In the genomic region with DNA sequence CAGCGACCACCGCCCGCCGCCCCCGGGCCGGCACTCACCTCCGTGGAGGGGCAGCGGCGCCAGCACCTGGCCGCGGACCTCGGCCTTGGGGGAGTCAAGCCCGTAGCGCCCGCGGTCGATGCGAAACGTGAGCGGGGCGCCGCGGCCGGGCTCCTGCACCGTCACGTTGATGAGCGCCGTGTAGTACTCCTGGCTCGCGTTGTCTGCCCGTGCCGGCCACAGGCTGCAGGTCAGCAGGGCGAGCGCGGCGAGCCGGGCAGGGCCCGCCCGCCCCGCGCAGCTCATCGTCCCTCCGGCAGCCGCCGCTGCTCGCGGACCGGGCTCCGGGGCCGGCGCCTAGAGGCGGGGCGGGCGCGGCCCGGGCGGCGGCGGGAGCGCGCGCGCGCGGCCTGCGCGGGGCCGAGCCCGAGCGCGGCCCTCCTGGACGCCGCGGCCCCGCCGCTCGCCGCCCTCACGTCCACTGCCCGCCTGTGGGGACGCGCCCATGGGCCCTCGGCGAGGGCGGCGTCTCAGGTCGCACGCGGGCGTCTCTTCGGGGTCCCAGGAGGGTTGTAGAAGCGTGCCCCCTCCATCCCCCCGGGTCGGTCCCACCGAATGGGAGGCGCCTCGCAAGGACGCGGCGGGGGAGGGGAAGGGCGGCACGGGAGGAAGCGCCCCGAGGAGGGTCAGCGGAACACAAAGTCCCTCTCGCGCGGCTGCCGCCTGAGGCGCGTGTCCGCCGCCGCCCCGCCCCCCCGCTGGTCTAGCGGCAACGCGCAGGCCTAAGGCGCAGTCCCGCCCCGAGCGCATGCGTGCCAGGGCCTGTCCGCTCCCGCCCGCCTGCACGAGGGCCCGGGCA, we compare ENCODE assay signal across 8 cellular contexts. TPM values are rescaled to one million over a fixed set of nuclear protein-coding genes. Genes with fewer than 3 reads are reported as not detected.
DNase-seq lines count a peak whose midpoint lies in the region; ATAC-seq and TF ChIP-seq lines count a peak whose summit lies in the region.

A gene with protein sequence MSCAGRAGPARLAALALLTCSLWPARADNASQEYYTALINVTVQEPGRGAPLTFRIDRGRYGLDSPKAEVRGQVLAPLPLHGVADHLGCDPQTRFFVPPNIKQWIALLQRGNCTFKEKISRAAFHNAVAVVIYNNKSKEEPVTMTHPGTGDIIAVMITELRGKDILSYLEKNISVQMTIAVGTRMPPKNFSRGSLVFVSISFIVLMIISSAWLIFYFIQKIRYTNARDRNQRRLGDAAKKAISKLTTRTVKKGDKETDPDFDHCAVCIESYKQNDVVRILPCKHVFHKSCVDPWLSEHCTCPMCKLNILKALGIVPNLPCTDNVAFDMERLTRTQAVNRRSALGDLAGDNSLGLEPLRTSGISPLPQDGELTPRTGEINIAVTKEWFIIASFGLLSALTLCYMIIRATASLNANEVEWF (minus strand): TSS at position 342 of the 838 bp plus-strand sequence. CDS start 57 bp downstream, at position 285.

- H4K20me1 ChIP-seq in neural cell (ENCODE audit: insufficient read depth): peaks cover 11% of the 10 kb centered on the region

- H3K9me2 ChIP-seq in neural cell (ENCODE audit: insufficient read depth, low read length): no peaks in the 10 kb centered on the region

- peak; percentile 43 for TF ChIP-seq RAD21 in neural cell (conservative IDR thresholded peaks at IDR 0.05)

- peak within 1 kb of the TSS; percentile 97 for H3K9ac ChIP-seq in neural cell (ENCODE audit: low read length)

- in situ Hi-C loops in KBM-7 (cut with MboI; ENCODE audit: low pct_unique_long_range_greater_than_20kb, low sequenced_read_pairs) (no loop called here), SK-MEL-5 (cut with HindIII; ENCODE audit: low pct_unique_long_range_greater_than_20kb, low sequenced_read_pairs) (no loop called here)

- peak; percentile 67 to 88 for DNase-seq in NCI-H524 (lab: John Stamatoyannopoulos, UW)
- DNase-seq in NCI-H524 treated with DMSO at 0.1 percent for 48 hours (lab: John Stamatoyannopoulos, UW): no peak
- DNase-seq in KBM-7: peak; percentile 87
- DNase-seq in SK-MEL-5 (ENCODE audit: low read depth, low spot score): peak; percentile 86
- peak; percentile 88 for DNase-seq in activated naive CD4-positive, alpha-beta T cell treated with Interleukin-2 at 50 U/mL for 16 hours
- DNase-seq in foreskin fibroblast: peak; percentile 92 to 98
- peak; percentile 94 for DNase-seq in stimulated activated naive CD8-positive, alpha-beta T cell treated with anti-CD3 and anti-CD28 coated beads, Interleukin-15, Interleukin-2, amounts not matched to agents 100 U/mL and 50 U/mL, for 24 hours

- peak within 1 kb of the TSS; percentile 90 for H3K27ac ChIP-seq in neural cell (ENCODE audit: low read length)

- ATAC-seq in stimulated activated naive CD8-positive, alpha-beta T cell treated with anti-CD3 and anti-CD28 coated beads, Interleukin-15, Interleukin-2, amounts not matched to agents 100 U/mL and 50 U/mL, for 24 hours: peak; percentile 83

- peak within 1 kb of the TSS; percentile 92 for H2AFZ ChIP-seq in neural cell (ENCODE audit: low read depth, low read length)

- H3K36me3 ChIP-seq in neural cell (ENCODE audit: insufficient read depth, low read length): no peaks in the 10 kb centered on the region

- H3K27me3 ChIP-seq in neural cell (ENCODE audit: insufficient read depth, low read depth, low read length): no peaks in the 10 kb centered on the region

- TF ChIP-seq EP300 in neural cell (conservative IDR thresholded peaks at IDR 0.05; ENCODE audit: poor library complexity, severe bottlenecking): peak; percentile 74

- H3K9me3 ChIP-seq in neural cell (ENCODE audit: low read length): no peaks in the 10 kb centered on the region

- no peak for TF ChIP-seq CTCF in foreskin fibroblast (IDR thresholded peaks at IDR 0.05; ENCODE audit: low read depth, low read length)
- peak; percentile 23 for TF ChIP-seq CTCF in neural cell (IDR thresholded peaks at IDR 0.05; ENCODE audit: poor library complexity, severe bottlenecking)

- peaks cover 46% of the 10 kb centered on the region for H3K79me2 ChIP-seq in neural cell (replicated peaks; ENCODE audit: insufficient read depth, low read length)

- peak within 1 kb of the TSS; percentile 97 for H3K4me2 ChIP-seq in neural cell (ENCODE audit: low read length)

- H3F3A ChIP-seq in neural cell (ENCODE audit: insufficient read depth, low read length, poor library complexity, severe bottlenecking): no peaks in the 10 kb centered on the region

- peak within 1 kb of the TSS; percentile 68 to 85 for H3K4me3 ChIP-seq in foreskin fibroblast (ENCODE audit: low read depth in 1 of 2, low read length in 2 of 2)
- peak within 1 kb of the TSS; percentile 96 for H3K4me3 ChIP-seq in neural cell (ENCODE audit: low read length)

TF ChIP-seq in neural cell, 6 proteins besides CTCF, POLR2A, EP300 and RAD21:
- TF ChIP-seq MXI1 (conservative IDR thresholded peaks at IDR 0.05; ENCODE audit: poor library complexity, severe bottlenecking) (peak; percentile 56), SMC3 (conservative IDR thresholded peaks at IDR 0.05; ENCODE audit: poor library complexity) (peak; percentile 29), TAF1 (IDR thresholded peaks at IDR 0.05; ENCODE audit: low read depth) (peak; percentile 78), POLR2AphosphoS5 (IDR thresholded peaks at IDR 0.05) (peak; percentile 62), EZH2 (IDR thresholded peaks at IDR 0.05; ENCODE audit: borderline replicate concordance, insufficient read depth, low read length, poor library complexity, severe bottlenecking) (no peak)
- TF ChIP-seq, protein P1, sequence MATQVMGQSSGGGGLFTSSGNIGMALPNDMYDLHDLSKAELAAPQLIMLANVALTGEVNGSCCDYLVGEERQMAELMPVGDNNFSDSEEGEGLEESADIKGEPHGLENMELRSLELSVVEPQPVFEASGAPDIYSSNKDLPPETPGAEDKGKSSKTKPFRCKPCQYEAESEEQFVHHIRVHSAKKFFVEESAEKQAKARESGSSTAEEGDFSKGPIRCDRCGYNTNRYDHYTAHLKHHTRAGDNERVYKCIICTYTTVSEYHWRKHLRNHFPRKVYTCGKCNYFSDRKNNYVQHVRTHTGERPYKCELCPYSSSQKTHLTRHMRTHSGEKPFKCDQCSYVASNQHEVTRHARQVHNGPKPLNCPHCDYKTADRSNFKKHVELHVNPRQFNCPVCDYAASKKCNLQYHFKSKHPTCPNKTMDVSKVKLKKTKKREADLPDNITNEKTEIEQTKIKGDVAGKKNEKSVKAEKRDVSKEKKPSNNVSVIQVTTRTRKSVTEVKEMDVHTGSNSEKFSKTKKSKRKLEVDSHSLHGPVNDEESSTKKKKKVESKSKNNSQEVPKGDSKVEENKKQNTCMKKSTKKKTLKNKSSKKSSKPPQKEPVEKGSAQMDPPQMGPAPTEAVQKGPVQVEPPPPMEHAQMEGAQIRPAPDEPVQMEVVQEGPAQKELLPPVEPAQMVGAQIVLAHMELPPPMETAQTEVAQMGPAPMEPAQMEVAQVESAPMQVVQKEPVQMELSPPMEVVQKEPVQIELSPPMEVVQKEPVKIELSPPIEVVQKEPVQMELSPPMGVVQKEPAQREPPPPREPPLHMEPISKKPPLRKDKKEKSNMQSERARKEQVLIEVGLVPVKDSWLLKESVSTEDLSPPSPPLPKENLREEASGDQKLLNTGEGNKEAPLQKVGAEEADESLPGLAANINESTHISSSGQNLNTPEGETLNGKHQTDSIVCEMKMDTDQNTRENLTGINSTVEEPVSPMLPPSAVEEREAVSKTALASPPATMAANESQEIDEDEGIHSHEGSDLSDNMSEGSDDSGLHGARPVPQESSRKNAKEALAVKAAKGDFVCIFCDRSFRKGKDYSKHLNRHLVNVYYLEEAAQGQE (IDR thresholded peaks at IDR 0.05; ENCODE audit: borderline replicate concordance): peak; percentile 82

RNA-seq across cellular contexts. Expression of the gene that starts here (rescaled TPM):
- 89.1 and 106 TPM in 2 replicates for total RNA-seq in SK-MEL-5 (2014; rRNA removed; shearing (Covaris generic))
- polyA plus RNA-seq in SK-MEL-5 (2015; cell fraction: cytosol; rRNA removed): 85.1 and 94.4 TPM in 2 replicates
- 21.1 and 26.2 TPM in 2 replicates for polyA plus RNA-seq in SK-MEL-5 (2015; cell fraction: nucleus; rRNA removed)
- polyA plus RNA-seq in neural cell: 48.7 and 62.8 TPM in 2 replicates
- 110 and 143 TPM in 2 replicates for polyA minus RNA-seq in neural cell
